15 cellular contexts compared by ENCODE assay signal in genomic region chr1:160357286-160358002, GRCh38. TPM values are rescaled to one million over a fixed set of nuclear protein-coding genes. Genes with fewer than 3 reads are reported as not detected.
"Had no signal": no experiment of that assay in that cellular context is flagged by ENCODE, and none has a peak within 500 bp of the region (broad histone marks: within the 10 kb centered on the region; RNA-seq: fewer than 3 reads in every experiment).

No MANE protein-coding gene starts in this region.

- H3K4me3 ChIP-seq: breast epithelium, skin epidermis, tibial artery, vagina had no signal

- H3K27me3 ChIP-seq: breast epithelium, tibial artery, vagina had no signal

- ATAC-seq: activated CD8-positive, alpha-beta T cell treated with anti-CD3 and anti-CD28 coated beads for 36 hours; activated T-helper 17 cell treated with anti-CD3 and anti-CD28 coated beads, Interleukin-2, amount 50 U/mL, for 72 hours had no signal

- H3K4me1 ChIP-seq: breast epithelium, tibial artery, vagina had no signal

- H3K9me3 ChIP-seq: breast epithelium, tibial artery, vagina had no signal

- DNase-seq: activated CD8-positive, alpha-beta T cell treated with anti-CD3 and anti-CD28 coated beads for 36 hours; activated naive CD4-positive, alpha-beta T cell treated with anti-CD3 and anti-CD28 coated beads, Interleukin-2, amount 10 ng/mL, durations not matched to agents 7 days and 5 days; amygdala; foreskin melanocyte; naive B cell; retina; stimulated activated CD4-positive, alpha-beta T cell treated with anti-CD3 and anti-CD28 coated beads, Interleukin-4, amount 100 ng/mL, for 4 hours; tibial artery had no signal

- H3K27ac ChIP-seq: breast epithelium, skin epidermis, tibial artery, vagina had no signal

RNA-seq across cellular contexts. Expression of gene NHLH1, which starts 9.4 kb away (rescaled TPM):
- total RNA-seq: dermis microvascular lymphatic vessel endothelial cell, vagina had no signal
- polyA plus RNA-seq: liver had no signal

RNA-seq across cellular contexts. Expression of gene VANGL2, which starts 42.9 kb away (rescaled TPM):
- total RNA-seq: activated T-helper 17 cell treated with anti-CD3 and anti-CD28 coated beads, Interleukin-2, amount 50 U/mL, for 72 hours; dermis microvascular lymphatic vessel endothelial cell; T-helper 2 cell treated with Interferon-gamma antibody and Interleukin-4, amounts not matched to agents 100 ng/mL and 5 ng/mL, for 36 hours had no signal
